Comparison of ENCODE assay signal across 25 cellular contexts in genomic region chr10:62492870-62493180, GRCh38.
DNase-seq lines count a peak whose midpoint lies in the region; ATAC-seq and TF ChIP-seq lines count a peak whose summit lies in the region.
"Had no signal": no experiment of that assay in that cellular context is flagged by ENCODE, and none has a peak within 500 bp of the region (broad histone marks: within the 10 kb centered on the region; RNA-seq: fewer than 3 reads in every experiment).

No MANE protein-coding gene starts in this region.

- ATAC-seq in natural killer cell treated with Interleukin-12 subunit alpha and Interleukin-12 subunit beta and Interleukin-15 and Interleukin-18, amount 100 ng/mL, for 72 hours = no peak
- no peak for ATAC-seq in natural killer cell
- ATAC-seq: HepG2, K562 had no signal

- CTCF ChIA-PET in PC-9 (lab: Charles Lee) = no interaction called here

- no peaks in the 10 kb centered on the region for H3K79me2 ChIP-seq in PC-9 (ENCODE audit: low read depth)
- H3K79me2 ChIP-seq in MM.1S (ENCODE audit: low read length) = no peaks in the 10 kb centered on the region

- no peak overlapping the region for H2AFZ ChIP-seq in mesenchymal stem cell (ENCODE audit: low read depth, low read length)
- H2AFZ ChIP-seq in PC-9 = no peak overlapping the region
- H2AFZ ChIP-seq in MM.1S (ENCODE audit: low read length) = no peak overlapping the region

- H3K23ac ChIP-seq in mesenchymal stem cell (ENCODE audit: low read length in 2 of 2) = no peak overlapping the region

- no peaks in the 10 kb centered on the region for H3F3A ChIP-seq in PC-9 (ENCODE audit: insufficient read depth, low read depth)
- no peaks in the 10 kb centered on the region for H3F3A ChIP-seq in MM.1S (ENCODE audit: insufficient read depth, low read length)

- intact Hi-C loops in natural killer cell (cut with micrococcal nuclease) (loop anchor here (10.0 kb wide), 1 partner anchor 592 kb away; no protein-coding TSS in a partner anchor), PC-9 (cut with micrococcal nuclease; ENCODE audit: unreplicated experiment) (loop anchor here (1.0 to 5.0 kb wide), 2 partner anchors 589 to 665 kb away; no protein-coding TSS in a partner anchor)

- POLR2A ChIA-PET in PC-9 (lab: Charles Lee; ENCODE audit: unreplicated experiment) = no interaction called here

- H3K9me3 ChIP-seq in mesenchymal stem cell (ENCODE audit: control insufficient read depth, low read length) (no peaks in the 10 kb centered on the region), PC-9 (ENCODE audit: insufficient read depth, low read depth) (no peaks in the 10 kb centered on the region), SJCRH30 (replicated peaks) (no peaks in the 10 kb centered on the region), MM.1S (replicated peaks; ENCODE audit: insufficient read depth, low read length) (no peaks in the 10 kb centered on the region)
- H3K9me3 ChIP-seq: A549, BE2C, Caco-2, MG63 had no signal

- H3K27me3 Mint-ChIP-seq in natural killer cell treated with Interleukin-12 subunit alpha and Interleukin-12 subunit beta and Interleukin-15 and Interleukin-18, amount 100 ng/mL, for 72 hours = peaks cover 0 to 8% of the 10 kb centered on the region in 2 donors
- H3K27me3 Mint-ChIP-seq in natural killer cell (ENCODE audit: low read depth in 2 of 2) = peaks cover 7 to 19% of the 10 kb centered on the region in 2 donors

- H3K14ac ChIP-seq in mesenchymal stem cell (ENCODE audit: low read length in 2 of 2) = no peak overlapping the region

- H3K27me3 ChIP-seq in mesenchymal stem cell (ENCODE audit: control insufficient read depth in 1 of 2, insufficient read depth in 1 of 2, low read length in 2 of 2) (peaks cover 0 to under 1% of the 10 kb centered on the region in 2 experiments), PC-9 (ENCODE audit: insufficient read depth, low read depth) (peaks cover 3% of the 10 kb centered on the region; the same call in 1 of the 2 replicates), SJCRH30 (no peaks in the 10 kb centered on the region), MM.1S (replicated peaks; ENCODE audit: insufficient read depth, low read length) (no peaks in the 10 kb centered on the region)
- H3K27me3 ChIP-seq: MG63 had no signal

- TF ChIP-seq CTCF in natural killer cell (IDR thresholded peaks at IDR 0.05) (no peak), PC-9 (conservative IDR thresholded peaks at IDR 0.05) (no peak), MM.1S (IDR thresholded peaks at IDR 0.05; ENCODE audit: low read length) (no peak)

- H3K4me2 ChIP-seq in mesenchymal stem cell (ENCODE audit: low read length, poor library complexity, severe bottlenecking) (no peak overlapping the region), PC-9 (no peak overlapping the region), MM.1S (ENCODE audit: low read depth, low read length) (no peak overlapping the region)
- H3K4me2 ChIP-seq: A549 had no signal

- H3K36me3 Mint-ChIP-seq in natural killer cell treated with Interleukin-12 subunit alpha and Interleukin-12 subunit beta and Interleukin-15 and Interleukin-18, amount 100 ng/mL, for 72 hours = no peaks in the 10 kb centered on the region
- H3K36me3 Mint-ChIP-seq in natural killer cell = no peaks in the 10 kb centered on the region

- peak overlapping the region; percentile 8 for H2BK15ac ChIP-seq in mesenchymal stem cell (ENCODE audit: low read depth, poor library complexity, severe bottlenecking)

- H3K9me3 Mint-ChIP-seq in natural killer cell treated with Interleukin-12 subunit alpha and Interleukin-12 subunit beta and Interleukin-15 and Interleukin-18, amount 100 ng/mL, for 72 hours = no peaks in the 10 kb centered on the region
- H3K9me3 Mint-ChIP-seq in natural killer cell = no peaks in the 10 kb centered on the region
- H3K9me3 Mint-ChIP-seq: CD4-positive, alpha-beta T cell had no signal

- H2AK5ac ChIP-seq in mesenchymal stem cell (ENCODE audit: low read length, severe bottlenecking) = no peak overlapping the region

- H3K9me2 ChIP-seq in PC-9 (ENCODE audit: insufficient read depth) = no peaks in the 10 kb centered on the region
- H3K9me2 ChIP-seq in MM.1S (replicated peaks; ENCODE audit: insufficient read depth, low read length) = no peaks in the 10 kb centered on the region

- H3K4ac ChIP-seq in mesenchymal stem cell (ENCODE audit: low read depth in 1 of 2, low read length in 2 of 2) = no peak overlapping the region

- H3K4me1 Mint-ChIP-seq in natural killer cell treated with Interleukin-12 subunit alpha and Interleukin-12 subunit beta and Interleukin-15 and Interleukin-18, amount 100 ng/mL, for 72 hours (ENCODE audit: low read depth in 2 of 2) = peaks cover 9 to 17% of the 10 kb centered on the region in 2 donors
- H3K4me1 Mint-ChIP-seq in natural killer cell = peaks cover 5 to 9% of the 10 kb centered on the region in 2 donors

- H4K91ac ChIP-seq in mesenchymal stem cell (ENCODE audit: low read length) = no peak overlapping the region

- H3K4me3 ChIP-seq in mesenchymal stem cell (ENCODE audit: insufficient read depth in 1 of 2, low read depth in 1 of 2, low read length in 2 of 2) = peak overlapping the region in 1 of 2 experiments; percentile 6
- H3K4me3 ChIP-seq in PC-9 = no peak overlapping the region
- H3K4me3 ChIP-seq in SJCRH30 = no peak overlapping the region
- H3K4me3 ChIP-seq in MM.1S (ENCODE audit: low read length) = no peak overlapping the region
- H3K4me3 ChIP-seq: A549, K562, MG63 had no signal

- H3K27ac ChIP-seq in mesenchymal stem cell (ENCODE audit: low read length, poor library complexity, severe bottlenecking) (no peak overlapping the region), PC-9 (no peak overlapping the region), SJCRH30 (no peak overlapping the region), MM.1S (ENCODE audit: low read length) (no peak overlapping the region)
- H3K27ac ChIP-seq: A549 had no signal

- peak overlapping the region; percentile 18 for H3K4me3 Mint-ChIP-seq in natural killer cell treated with Interleukin-12 subunit alpha and Interleukin-12 subunit beta and Interleukin-15 and Interleukin-18, amount 100 ng/mL, for 72 hours
- no peak overlapping the region for H3K4me3 Mint-ChIP-seq in natural killer cell
- H3K4me3 Mint-ChIP-seq: CD4-positive, alpha-beta T cell had no signal

- DNase-seq in natural killer cell treated with Interleukin-12 subunit alpha and Interleukin-12 subunit beta and Interleukin-15 and Interleukin-18, amount 100 ng/mL, for 72 hours (ENCODE audit: low spot score) = no peak
- DNase-seq in natural killer cell (no peak), SK-MEL-5 (ENCODE audit: low read depth, low spot score) (peak; percentile 7), mesenchymal stem cell (no peak), PC-9 (no peak), SJCRH30 (no peak), MM.1S (no peak)
- DNase-seq: BE2C; Caco-2; CD4-positive, alpha-beta T cell; DMS 273 treated with DMSO at 0.1 percent for 48 hours; GDM1; HCEC 1CT; MG63; NCI-H1048; NCI-H1436; NCI-H187 treated with DMSO at 0.1 percent for 48 hours; NCI-H2107; NCI-H446 treated with DMSO at 0.1 percent for 48 hours; NCI-H526 treated with DMSO at 0.1 percent for 48 hours; OCI-M1; SHP77 treated with DMSO at 0.1 percent for 48 hours had no signal

- H2BK120ac ChIP-seq in mesenchymal stem cell (ENCODE audit: low read depth, low read length) = no peak overlapping the region

- BruUV-seq in PC-9 (replicated peaks; lab: Mats Ljungman, UMichigan) = no TSS peak

- no peak overlapping the region for H3K18ac ChIP-seq in mesenchymal stem cell (ENCODE audit: low read depth in 1 of 2, low read length in 2 of 2)

- H2BK12ac ChIP-seq in mesenchymal stem cell (ENCODE audit: low read length in 2 of 2) = no peak overlapping the region

- H3K4me1 ChIP-seq in mesenchymal stem cell (ENCODE audit: control insufficient read depth, insufficient read depth, low read depth, low read length) (no peaks in the 10 kb centered on the region), PC-9 (replicated peaks; ENCODE audit: insufficient read depth) (no peaks in the 10 kb centered on the region; the same call in 1 of the 2 replicates), SJCRH30 (no peaks in the 10 kb centered on the region), MM.1S (ENCODE audit: low read length) (no peaks in the 10 kb centered on the region)
- H3K4me1 ChIP-seq: A549, BE2C, Caco-2 had no signal

- 89% methylated on average over 3 of the region's 3 CpGs for WGBS in mesenchymal stem cell

- no peak overlapping the region for H3K27ac Mint-ChIP-seq in natural killer cell treated with Interleukin-12 subunit alpha and Interleukin-12 subunit beta and Interleukin-15 and Interleukin-18, amount 100 ng/mL, for 72 hours
- no peak overlapping the region for H3K27ac Mint-ChIP-seq in natural killer cell
- H3K27ac Mint-ChIP-seq: CD4-positive, alpha-beta T cell had no signal

- H3K36me3 ChIP-seq in mesenchymal stem cell (ENCODE audit: control insufficient read depth in 1 of 2, insufficient read depth in 2 of 2, low read depth in 1 of 2, low read length in 2 of 2) = no peaks in the 10 kb centered on the region
- H3K36me3 ChIP-seq in PC-9 (ENCODE audit: low read depth) = no peaks in the 10 kb centered on the region
- H3K36me3 ChIP-seq in SJCRH30 = no peaks in the 10 kb centered on the region
- no peaks in the 10 kb centered on the region for H3K36me3 ChIP-seq in MM.1S (replicated peaks; ENCODE audit: insufficient read depth, low read length)
- H3K36me3 ChIP-seq: BE2C, MG63 had no signal

- no peak overlapping the region for H4K8ac ChIP-seq in mesenchymal stem cell (ENCODE audit: low read length)

- no peak overlapping the region for H2BK5ac ChIP-seq in mesenchymal stem cell (ENCODE audit: low read depth, low read length, poor library complexity, severe bottlenecking)

- H4K20me1 ChIP-seq in PC-9 (ENCODE audit: insufficient read depth) = no peaks in the 10 kb centered on the region
- H4K20me1 ChIP-seq in MM.1S (ENCODE audit: insufficient read depth, low read length) = no peaks in the 10 kb centered on the region

- H3K9ac ChIP-seq in mesenchymal stem cell (ENCODE audit: low read length) = peak overlapping the region; percentile 52
- no peak overlapping the region for H3K9ac ChIP-seq in MM.1S (ENCODE audit: low read length)

- H3K79me1 ChIP-seq in mesenchymal stem cell (replicated peaks; ENCODE audit: low read length, poor library complexity, severe bottlenecking) = no peaks in the 10 kb centered on the region

- in situ Hi-C loops in SK-MEL-5 (cut with HindIII; ENCODE audit: low pct_unique_long_range_greater_than_20kb, low sequenced_read_pairs) = no loop called here
